13 cellular contexts compared by ENCODE assay signal in genomic region chr15:84947947-84948830, GRCh38. TPM values are rescaled to one million over a fixed set of nuclear protein-coding genes. Genes with fewer than 3 reads are reported as not detected.
DNase-seq lines count a peak whose midpoint lies in the region; ATAC-seq and TF ChIP-seq lines count a peak whose summit lies in the region.
"Had no signal": no experiment of that assay in that cellular context is flagged by ENCODE, and none has a peak within 500 bp of the region (broad histone marks: within the 10 kb centered on the region; RNA-seq: fewer than 3 reads in every experiment).

No MANE protein-coding gene starts in this region.

- peaks cover 4% of the 10 kb centered on the region for H3K27me3 Mint-ChIP-seq in activated T-helper 1 cell treated with anti-CD3 and anti-CD28 coated beads, Interleukin-12 subunit alpha, Interleukin-12 subunit beta, Interleukin-2, Interleukin-4 antibody, amounts not matched to agents 30 ng/mL and 10 ng/mL and 1 ng/mL, durations not matched to agents 14 hours and 24 hours and 36 hours (ENCODE audit: insufficient read depth)

- no peak for TF ChIP-seq POLR2A in GM18505 (IDR thresholded peaks at IDR 0.05; ENCODE audit: borderline replicate concordance, extremely low read depth, insufficient read depth, insufficient read length)

- peak overlapping the region; percentile 32 for H3K9ac ChIP-seq in adipocyte (ENCODE audit: low read length)

- H3K4me1 Mint-ChIP-seq in activated T-helper 1 cell treated with anti-CD3 and anti-CD28 coated beads, Interleukin-12 subunit alpha, Interleukin-12 subunit beta, Interleukin-2, Interleukin-4 antibody, amounts not matched to agents 30 ng/mL and 10 ng/mL and 1 ng/mL, durations not matched to agents 14 hours and 24 hours and 36 hours (ENCODE audit: low read depth): no peaks in the 10 kb centered on the region
- H3K4me1 Mint-ChIP-seq: IgD-negative memory B cell had no signal

- DNase-seq in GM03348 (ENCODE audit: low spot score): peak; percentile 90
- peak; percentile 88 for DNase-seq in adipocyte (ENCODE audit: low read depth)
- DNase-seq in foreskin melanocyte: peak; percentile 30
- DNase-seq in skeletal muscle cell (ENCODE audit: low read depth): peak; percentile 89
- no peak for DNase-seq in activated CD4-positive, CD25-positive, alpha-beta regulatory T cell treated with anti-CD3 and anti-CD28 coated beads, Interleukin-2, amount 50 U/mL, for 72 hours
- no peak for DNase-seq in activated T-helper 1 cell treated with anti-CD3 and anti-CD28 coated beads, Interleukin-12 subunit alpha, Interleukin-12 subunit beta, Interleukin-2, Interleukin-4 antibody, amounts not matched to agents 30 ng/mL and 10 ng/mL and 1 ng/mL, durations not matched to agents 14 hours and 24 hours and 36 hours (ENCODE audit: low spot score)
- no peak for DNase-seq in cerebellar nuclear complex (lab: John Stamatoyannopoulos, UW)
- DNase-seq: activated effector memory CD4-positive, alpha-beta T cell treated with anti-CD3 and anti-CD28 coated beads, Interleukin-2, amount 50 U/mL, for 16 hours; midbrain; NCI-H526 treated with DMSO at 0.1 percent for 48 hours; upper lobe of left lung had no signal

- no peak overlapping the region for H3K4me3 Mint-ChIP-seq in activated T-helper 1 cell treated with anti-CD3 and anti-CD28 coated beads, Interleukin-12 subunit alpha, Interleukin-12 subunit beta, Interleukin-2, Interleukin-4 antibody, amounts not matched to agents 30 ng/mL and 10 ng/mL and 1 ng/mL, durations not matched to agents 14 hours and 24 hours and 36 hours
- H3K4me3 Mint-ChIP-seq: IgD-negative memory B cell had no signal

- H3K4me1 ChIP-seq in adipocyte (ENCODE audit: control insufficient read depth, insufficient read depth, low read length): peaks cover 37% of the 10 kb centered on the region

- no peak for ATAC-seq in GM18505 (IDR thresholded peaks at IDR 0.05; ENCODE audit: unreplicated experiment)

- H3K9me3 Mint-ChIP-seq in activated T-helper 1 cell treated with anti-CD3 and anti-CD28 coated beads, Interleukin-12 subunit alpha, Interleukin-12 subunit beta, Interleukin-2, Interleukin-4 antibody, amounts not matched to agents 30 ng/mL and 10 ng/mL and 1 ng/mL, durations not matched to agents 14 hours and 24 hours and 36 hours: no peaks in the 10 kb centered on the region

- H3K9me3 ChIP-seq in adipocyte (ENCODE audit: control insufficient read depth, low read length): no peaks in the 10 kb centered on the region
- H3K9me3 ChIP-seq: upper lobe of left lung had no signal

- H3K4me3 ChIP-seq in adipocyte (ENCODE audit: low read length) (peak overlapping the region; percentile 37), skeletal muscle cell (ENCODE audit: low read depth, low read length) (no peak overlapping the region)
- H3K4me3 ChIP-seq: upper lobe of left lung had no signal

- no peaks in the 10 kb centered on the region for H3K36me3 ChIP-seq in adipocyte (ENCODE audit: control insufficient read depth, insufficient read depth, low read length, severe bottlenecking)
- H3K36me3 ChIP-seq: upper lobe of left lung had no signal

- no peak overlapping the region for H3K27ac Mint-ChIP-seq in activated T-helper 1 cell treated with anti-CD3 and anti-CD28 coated beads, Interleukin-12 subunit alpha, Interleukin-12 subunit beta, Interleukin-2, Interleukin-4 antibody, amounts not matched to agents 30 ng/mL and 10 ng/mL and 1 ng/mL, durations not matched to agents 14 hours and 24 hours and 36 hours
- H3K27ac Mint-ChIP-seq: IgD-negative memory B cell had no signal

- H3K27me3 ChIP-seq in adipocyte (replicated peaks; ENCODE audit: control insufficient read depth, insufficient read depth, low read length): no peaks in the 10 kb centered on the region
- H3K27me3 ChIP-seq: upper lobe of left lung had no signal

- H3K36me3 Mint-ChIP-seq in activated T-helper 1 cell treated with anti-CD3 and anti-CD28 coated beads, Interleukin-12 subunit alpha, Interleukin-12 subunit beta, Interleukin-2, Interleukin-4 antibody, amounts not matched to agents 30 ng/mL and 10 ng/mL and 1 ng/mL, durations not matched to agents 14 hours and 24 hours and 36 hours (ENCODE audit: low read depth): no peaks in the 10 kb centered on the region

- intact Hi-C loops in activated T-helper 1 cell treated with anti-CD3 and anti-CD28 coated beads, Interleukin-12 subunit alpha, Interleukin-12 subunit beta, Interleukin-2, Interleukin-4 antibody, amounts not matched to agents 30 ng/mL and 10 ng/mL and 1 ng/mL, durations not matched to agents 14 hours and 24 hours and 36 hours (cut with micrococcal nuclease): no loop called here

RNA-seq across cellular contexts. Expression of gene PDE8A, which starts 33.5 kb away (rescaled TPM):
- total RNA-seq in activated T-helper 1 cell treated with anti-CD3 and anti-CD28 coated beads, Interleukin-12 subunit alpha, Interleukin-12 subunit beta, Interleukin-2, Interleukin-4 antibody, amounts not matched to agents 30 ng/mL and 10 ng/mL and 1 ng/mL, durations not matched to agents 14 hours and 24 hours and 36 hours: 17.4 and 25.2 TPM in 2 replicates

Comparison
In these comparisons a context has a peak if more than half of its experiments do, and no peak if none do; other contexts are left out.
1. DNase-seq: peak in GM03348 (single experiment), adipocyte (single experiment), foreskin melanocyte (single experiment) and skeletal muscle cell (single experiment); none in activated CD4-positive, CD25-positive, alpha-beta regulatory T cell treated with anti-CD3 and anti-CD28 coated beads, Interleukin-2, amount 50 U/mL, for 72 hours (single experiment), activated T-helper 1 cell treated with anti-CD3 and anti-CD28 coated beads, Interleukin-12 subunit alpha, Interleukin-12 subunit beta, Interleukin-2, Interleukin-4 antibody, amounts not matched to agents 30 ng/mL and 10 ng/mL and 1 ng/mL, durations not matched to agents 14 hours and 24 hours and 36 hours (single experiment) and cerebellar nuclear complex (0 of 2).